In the genomic region with DNA sequence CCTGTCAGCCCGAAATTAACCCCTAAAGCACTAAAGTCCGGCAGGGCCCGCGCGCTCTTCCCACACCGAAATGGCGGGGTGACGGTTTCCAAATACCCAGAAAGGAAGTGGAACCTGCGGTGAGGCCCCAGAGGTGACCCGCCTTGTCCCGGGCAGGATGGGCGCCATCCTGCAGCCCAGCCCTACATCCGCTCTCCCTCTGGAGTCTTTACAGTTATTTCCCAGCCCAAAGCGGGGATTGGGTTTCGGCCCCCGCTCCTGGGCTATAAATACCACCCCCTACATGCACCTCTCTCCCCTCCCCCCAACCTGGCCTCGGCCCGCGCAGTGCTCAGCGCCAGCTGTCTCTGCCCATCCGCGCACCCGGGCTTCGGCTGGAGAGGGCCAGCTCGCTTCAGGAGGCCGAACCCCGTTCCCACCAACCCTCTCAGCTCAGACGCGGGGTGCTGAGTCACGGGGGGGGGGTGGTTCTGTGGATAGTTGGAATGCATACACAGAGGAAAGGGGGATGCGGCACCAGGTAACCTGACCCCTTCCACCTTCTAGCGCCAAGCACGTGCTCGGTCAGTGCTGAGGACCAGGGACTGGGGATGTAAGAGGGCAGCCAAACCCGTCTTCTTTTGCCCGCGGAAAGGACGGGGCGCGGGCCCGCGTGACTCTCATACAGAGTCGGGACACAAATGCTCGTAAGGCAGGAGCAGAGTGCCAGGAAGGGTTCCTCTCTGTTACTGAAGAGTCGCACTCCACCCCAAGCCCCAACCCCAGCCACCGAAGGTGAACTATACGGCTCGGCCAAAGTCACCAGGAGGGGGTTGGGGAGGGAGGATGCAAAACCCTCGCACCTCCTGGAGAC, we compare ENCODE assay signal across 1 cellular context.
TF ChIP-seq lines count a peak whose summit lies in the region.

Gene TUBA4B (plus strand): TSS at position 344 of the 853 bp plus-strand sequence. CDS start 165 bp downstream, at position 509.

TF ChIP-seq in GM12878, 131 proteins besides CTCF, POLR2A, EP300 and RAD21 (continued from another document):
- TF ChIP-seq, protein P1, sequence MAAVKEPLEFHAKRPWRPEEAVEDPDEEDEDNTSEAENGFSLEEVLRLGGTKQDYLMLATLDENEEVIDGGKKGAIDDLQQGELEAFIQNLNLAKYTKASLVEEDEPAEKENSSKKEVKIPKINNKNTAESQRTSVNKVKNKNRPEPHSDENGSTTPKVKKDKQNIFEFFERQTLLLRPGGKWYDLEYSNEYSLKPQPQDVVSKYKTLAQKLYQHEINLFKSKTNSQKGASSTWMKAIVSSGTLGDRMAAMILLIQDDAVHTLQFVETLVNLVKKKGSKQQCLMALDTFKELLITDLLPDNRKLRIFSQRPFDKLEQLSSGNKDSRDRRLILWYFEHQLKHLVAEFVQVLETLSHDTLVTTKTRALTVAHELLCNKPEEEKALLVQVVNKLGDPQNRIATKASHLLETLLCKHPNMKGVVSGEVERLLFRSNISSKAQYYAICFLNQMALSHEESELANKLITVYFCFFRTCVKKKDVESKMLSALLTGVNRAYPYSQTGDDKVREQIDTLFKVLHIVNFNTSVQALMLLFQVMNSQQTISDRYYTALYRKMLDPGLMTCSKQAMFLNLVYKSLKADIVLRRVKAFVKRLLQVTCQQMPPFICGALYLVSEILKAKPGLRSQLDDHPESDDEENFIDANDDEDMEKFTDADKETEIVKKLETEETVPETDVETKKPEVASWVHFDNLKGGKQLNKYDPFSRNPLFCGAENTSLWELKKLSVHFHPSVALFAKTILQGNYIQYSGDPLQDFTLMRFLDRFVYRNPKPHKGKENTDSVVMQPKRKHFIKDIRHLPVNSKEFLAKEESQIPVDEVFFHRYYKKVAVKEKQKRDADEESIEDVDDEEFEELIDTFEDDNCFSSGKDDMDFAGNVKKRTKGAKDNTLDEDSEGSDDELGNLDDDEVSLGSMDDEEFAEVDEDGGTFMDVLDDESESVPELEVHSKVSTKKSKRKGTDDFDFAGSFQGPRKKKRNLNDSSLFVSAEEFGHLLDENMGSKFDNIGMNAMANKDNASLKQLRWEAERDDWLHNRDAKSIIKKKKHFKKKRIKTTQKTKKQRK (IDR thresholded peaks at IDR 0.05; ENCODE audit: low read depth, low read length), result no peak
- TF ChIP-seq CREM (IDR thresholded peaks at IDR 0.05; ENCODE audit: low read depth), result peak; percentile 31; the same call in 1 of the 2 replicates
- peak; percentile 57 for TF ChIP-seq MYC (IDR thresholded peaks at IDR 0.05; ENCODE audit: insufficient read depth, insufficient read length, insufficient replicate concordance, low read length, severe bottlenecking)
- no peak for TF ChIP-seq CHD4 (IDR thresholded peaks at IDR 0.05)
- TF ChIP-seq IRF5 (IDR thresholded peaks at IDR 0.05; ENCODE audit: borderline replicate concordance), result 0 out of 2 replicates have a peak, but pooled peaks have one; percentile 12
- TF ChIP-seq, protein P2, sequence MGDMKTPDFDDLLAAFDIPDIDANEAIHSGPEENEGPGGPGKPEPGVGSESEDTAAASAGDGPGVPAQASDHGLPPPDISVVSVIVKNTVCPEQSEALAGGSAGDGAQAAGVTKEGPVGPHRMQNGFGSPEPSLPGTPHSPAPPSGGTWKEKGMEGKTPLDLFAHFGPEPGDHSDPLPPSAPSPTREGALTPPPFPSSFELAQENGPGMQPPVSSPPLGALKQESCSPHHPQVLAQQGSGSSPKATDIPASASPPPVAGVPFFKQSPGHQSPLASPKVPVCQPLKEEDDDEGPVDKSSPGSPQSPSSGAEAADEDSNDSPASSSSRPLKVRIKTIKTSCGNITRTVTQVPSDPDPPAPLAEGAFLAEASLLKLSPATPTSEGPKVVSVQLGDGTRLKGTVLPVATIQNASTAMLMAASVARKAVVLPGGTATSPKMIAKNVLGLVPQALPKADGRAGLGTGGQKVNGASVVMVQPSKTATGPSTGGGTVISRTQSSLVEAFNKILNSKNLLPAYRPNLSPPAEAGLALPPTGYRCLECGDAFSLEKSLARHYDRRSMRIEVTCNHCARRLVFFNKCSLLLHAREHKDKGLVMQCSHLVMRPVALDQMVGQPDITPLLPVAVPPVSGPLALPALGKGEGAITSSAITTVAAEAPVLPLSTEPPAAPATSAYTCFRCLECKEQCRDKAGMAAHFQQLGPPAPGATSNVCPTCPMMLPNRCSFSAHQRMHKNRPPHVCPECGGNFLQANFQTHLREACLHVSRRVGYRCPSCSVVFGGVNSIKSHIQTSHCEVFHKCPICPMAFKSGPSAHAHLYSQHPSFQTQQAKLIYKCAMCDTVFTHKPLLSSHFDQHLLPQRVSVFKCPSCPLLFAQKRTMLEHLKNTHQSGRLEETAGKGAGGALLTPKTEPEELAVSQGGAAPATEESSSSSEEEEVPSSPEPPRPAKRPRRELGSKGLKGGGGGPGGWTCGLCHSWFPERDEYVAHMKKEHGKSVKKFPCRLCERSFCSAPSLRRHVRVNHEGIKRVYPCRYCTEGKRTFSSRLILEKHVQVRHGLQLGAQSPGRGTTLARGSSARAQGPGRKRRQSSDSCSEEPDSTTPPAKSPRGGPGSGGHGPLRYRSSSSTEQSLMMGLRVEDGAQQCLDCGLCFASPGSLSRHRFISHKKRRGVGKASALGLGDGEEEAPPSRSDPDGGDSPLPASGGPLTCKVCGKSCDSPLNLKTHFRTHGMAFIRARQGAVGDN (IDR thresholded peaks at IDR 0.05), result no peak
- TF ChIP-seq E4F1 (IDR thresholded peaks at IDR 0.05; ENCODE audit: borderline replicate concordance, partially characterized antibody), result no peak
- no peak for TF ChIP-seq EZH2 (IDR thresholded peaks at IDR 0.05; ENCODE audit: borderline replicate concordance, control insufficient read depth, low read depth, low read length)
- TF ChIP-seq, protein P3, sequence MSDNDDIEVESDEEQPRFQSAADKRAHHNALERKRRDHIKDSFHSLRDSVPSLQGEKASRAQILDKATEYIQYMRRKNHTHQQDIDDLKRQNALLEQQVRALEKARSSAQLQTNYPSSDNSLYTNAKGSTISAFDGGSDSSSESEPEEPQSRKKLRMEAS (IDR thresholded peaks at IDR 0.05; ENCODE audit: low read depth, low read length), result peak; percentile 48
- peak; percentile 71 for TF ChIP-seq RELB (IDR thresholded peaks at IDR 0.05; ENCODE audit: low read depth)
- TF ChIP-seq EED (IDR thresholded peaks at IDR 0.05; ENCODE audit: low read depth), result peak; percentile 90
- TF ChIP-seq SMARCA5 (IDR thresholded peaks at IDR 0.05), result 0 out of 2 replicates have a peak, but pooled peaks have one; percentile 16
- no peak for TF ChIP-seq RELA (IDR thresholded peaks at IDR 0.05; ENCODE audit: borderline replicate concordance, partially characterized antibody)
- no peak for TF ChIP-seq RCOR1 (conservative IDR thresholded peaks at IDR 0.05; ENCODE audit: low read depth, low read length)
- no peak for TF ChIP-seq ATF7 (IDR thresholded peaks at IDR 0.05; ENCODE audit: low read depth)
- no peak for TF ChIP-seq RB1 (IDR thresholded peaks at IDR 0.05; ENCODE audit: borderline replicate concordance)
- TF ChIP-seq YY1 (IDR thresholded peaks at IDR 0.05; ENCODE audit: low read depth, low read length), result peak; percentile 82
- TF ChIP-seq CBX5 (IDR thresholded peaks at IDR 0.05; ENCODE audit: low read depth), result no peak
- TF ChIP-seq, protein P4, sequence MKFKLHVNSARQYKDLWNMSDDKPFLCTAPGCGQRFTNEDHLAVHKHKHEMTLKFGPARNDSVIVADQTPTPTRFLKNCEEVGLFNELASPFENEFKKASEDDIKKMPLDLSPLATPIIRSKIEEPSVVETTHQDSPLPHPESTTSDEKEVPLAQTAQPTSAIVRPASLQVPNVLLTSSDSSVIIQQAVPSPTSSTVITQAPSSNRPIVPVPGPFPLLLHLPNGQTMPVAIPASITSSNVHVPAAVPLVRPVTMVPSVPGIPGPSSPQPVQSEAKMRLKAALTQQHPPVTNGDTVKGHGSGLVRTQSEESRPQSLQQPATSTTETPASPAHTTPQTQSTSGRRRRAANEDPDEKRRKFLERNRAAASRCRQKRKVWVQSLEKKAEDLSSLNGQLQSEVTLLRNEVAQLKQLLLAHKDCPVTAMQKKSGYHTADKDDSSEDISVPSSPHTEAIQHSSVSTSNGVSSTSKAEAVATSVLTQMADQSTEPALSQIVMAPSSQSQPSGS (IDR thresholded peaks at IDR 0.05; ENCODE audit: low read length), result no peak
- TF ChIP-seq BCL11A (IDR thresholded peaks at IDR 0.05; ENCODE audit: low read depth, low read length), result peak; percentile 15; the same call in 1 of the 2 replicates
- TF ChIP-seq POLR2AphosphoS2 (IDR thresholded peaks at IDR 0.05; ENCODE audit: low read depth, low read length), result no peak
- TF ChIP-seq CBFB (IDR thresholded peaks at IDR 0.05; ENCODE audit: low read depth), result peak; percentile 32; the same call in 1 of the 2 replicates
- no peak for TF ChIP-seq YBX1 (IDR thresholded peaks at IDR 0.05)
- peak; percentile 59; the same call in 1 of the 2 replicates for TF ChIP-seq MLLT1 (IDR thresholded peaks at IDR 0.05)
- no peak for TF ChIP-seq ZNF274 (IDR thresholded peaks at IDR 0.05; ENCODE audit: insufficient read depth, insufficient read length)
- 0 out of 2 replicates have a peak, but pooled peaks have one; percentile 35 for TF ChIP-seq MTA2 (IDR thresholded peaks at IDR 0.05; ENCODE audit: low read depth)
TF ChIP-seq in GM12878: peak in this region for 25.
